9 cellular contexts compared by ENCODE assay signal in the genomic region with DNA sequence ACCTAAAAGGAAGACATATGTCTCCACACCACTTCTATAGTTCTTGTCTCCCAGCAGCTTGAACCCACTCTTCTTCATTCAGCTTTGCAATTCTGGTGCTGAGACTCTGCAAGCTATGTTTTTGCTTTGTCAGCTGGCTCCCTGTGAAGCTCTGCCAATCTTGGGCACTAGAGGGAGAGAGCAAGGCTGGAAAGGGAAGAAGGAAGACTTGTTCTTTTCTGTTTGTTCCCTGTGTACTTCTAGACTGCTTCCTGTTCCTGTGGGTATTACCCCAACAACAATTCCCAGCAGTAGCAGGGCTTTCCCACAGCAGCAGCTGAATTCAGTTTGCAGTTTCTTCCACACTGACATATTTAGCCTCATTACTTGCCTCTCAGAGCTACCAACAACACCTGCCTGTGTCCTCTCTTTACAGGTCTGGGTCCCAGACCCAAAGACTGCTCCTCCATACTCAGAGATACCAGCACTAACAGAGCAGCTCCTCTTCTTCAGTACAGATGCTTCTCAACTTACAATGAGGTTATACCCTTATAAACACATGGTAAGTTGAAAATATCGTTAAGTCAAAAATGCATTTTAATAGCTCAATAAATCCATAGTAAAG.
A peak's percentile ranks its signal among the peaks of the same experiment; 100 is the strongest.
DNase-seq lines count a peak whose midpoint lies in the region; ATAC-seq, FAIRE-seq and TF ChIP-seq lines count a peak whose summit lies in the region.
"Had no signal": no experiment of that assay in that cellular context is flagged by ENCODE, and none has a peak within 500 bp of the region (broad histone marks: within the 10 kb centered on the region; RNA-seq: fewer than 3 reads in every experiment).

No MANE protein-coding gene starts in this region.

- no peak overlapping the region for H3K9ac ChIP-seq in HepG2 (ENCODE audit: insufficient read depth, low read depth, low read length)

- H3K4me1 ChIP-seq in HepG2 (ENCODE audit: insufficient read depth, low read length) (no peaks in the 10 kb centered on the region), right lobe of liver (no peaks in the 10 kb centered on the region), upper lobe of right lung (no peaks in the 10 kb centered on the region)

- H3K79me2 ChIP-seq in HepG2 (ENCODE audit: insufficient read depth, low read length) = no peaks in the 10 kb centered on the region

- 0% methylated on average over 1 of the region's 1 CpG for WGBS in HepG2 (ENCODE audit: low lambda C conversion rate)
- 88% methylated on average over 1 of the region's 1 CpG for WGBS in right lobe of liver (ENCODE audit: insufficient coverage, low coverage, low lambda C conversion rate, missing lambda C conversion rate)

- H3K27ac ChIP-seq in HepG2 (ENCODE audit: extremely low read length, insufficient read depth, low read length) (no peak overlapping the region), right lobe of liver (no peak overlapping the region), upper lobe of right lung (no peak overlapping the region), RWPE1 (no peak overlapping the region)

- in situ Hi-C loops in HepG2 (cut with HindIII; ENCODE audit: extremely low pct_ligation_motif_present, low pct_unique_long_range_greater_than_20kb) = no loop called here

- TF ChIP-seq POLR2A in HepG2 (IDR thresholded peaks at IDR 0.05; ENCODE audit: insufficient read depth in 1 of 2, low read depth in 2 of 2, low read length in 2 of 2) = no peak
- no peak for TF ChIP-seq POLR2A in right lobe of liver (IDR thresholded peaks at IDR 0.05)

- TF ChIP-seq RAD21 in HepG2 (CRISPR knock-in tag; IDR thresholded peaks at IDR 0.05) = no peak

- H3K27me3 ChIP-seq in HepG2 (ENCODE audit: control insufficient read depth in 1 of 2, insufficient read depth in 2 of 2, low read length in 2 of 2) (no peaks in the 10 kb centered on the region), right lobe of liver (no peaks in the 10 kb centered on the region), upper lobe of right lung (no peaks in the 10 kb centered on the region)

- H4K20me1 ChIP-seq in HepG2 (ENCODE audit: insufficient read depth, low read length) = no peaks in the 10 kb centered on the region

- CTCF ChIA-PET in HepG2 (lab: Yijun Ruan, JAX; ENCODE audit: low intra/inter-chr PET ratio, low total read pairs) = no interaction called here
- CTCF ChIA-PET in RWPE1 (lab: Yijun Ruan, JAX) = interaction anchor here (0.6 kb wide), 2 partner anchors 27 to 41 kb away, joined by 3 read pairs; no protein-coding TSS in a partner anchor

- no peak overlapping the region for H3K4me2 ChIP-seq in HepG2 (ENCODE audit: low read depth, low read length)

- no TSS peak for BruUV-seq in HepG2 (replicated peaks; lab: Mats Ljungman, UMichigan)

- ATAC-seq in HepG2 (peak; percentile 56), right lobe of liver (no peak), upper lobe of right lung (peak; percentile 55), HG02763 (IDR thresholded peaks at IDR 0.05; ENCODE audit: unreplicated experiment) (no peak)

- POLR2A ChIA-PET in HepG2 (lab: Yijun Ruan, JAX) (no interaction called here), RWPE1 (lab: Yijun Ruan, JAX; ENCODE audit: low non-redundant PET) (no interaction called here)

- H3K4me3 ChIP-seq in HepG2 (replicated peaks in 1 of 3; ENCODE audit: insufficient read depth in 1 of 3, low read depth in 2 of 3, low read length in 3 of 3) (no peak overlapping the region), right lobe of liver (no peak overlapping the region), upper lobe of right lung (no peak overlapping the region)

- no peak for TF ChIP-seq CTCF in HepG2 (CRISPR knock-in tag; IDR thresholded peaks at IDR 0.05)
- TF ChIP-seq CTCF in right lobe of liver (IDR thresholded peaks at IDR 0.05) = no peak
- TF ChIP-seq CTCF in upper lobe of right lung (IDR thresholded peaks at IDR 0.05) = no peak
- no peak for TF ChIP-seq CTCF in RWPE1 (conservative IDR thresholded peaks at IDR 0.05; ENCODE audit: low read depth)

- H3K36me3 ChIP-seq in HepG2 (replicated peaks in 1 of 2; ENCODE audit: control insufficient read depth in 1 of 2, insufficient read depth in 2 of 2, low read length in 2 of 2) (no peaks in the 10 kb centered on the region), right lobe of liver (no peaks in the 10 kb centered on the region), upper lobe of right lung (no peaks in the 10 kb centered on the region)

- DNase-seq in HepG2 (ENCODE audit: low spot score) (no peak), right lobe of liver (no peak), RKO (ENCODE audit: low spot score) (peak; percentile 23), foreskin melanocyte (peak; percentile 44), upper lobe of right lung (no peak), RWPE1 (ENCODE audit: low spot score) (no peak), RCC 7860 (ENCODE audit: low spot score) (no peak)
- DNase-seq: NCI-H1105 treated with DMSO at 0.1 percent for 48 hours had no signal

- intact Hi-C loops in HepG2 (cut with micrococcal nuclease; ENCODE audit: unreplicated experiment) (no loop called here), right lobe of liver (cut with DNase I) (no loop called here), upper lobe of right lung (cut with DNase I) (no loop called here)

- no peak overlapping the region for H2AFZ ChIP-seq in HepG2 (ENCODE audit: low read length)

- peaks cover 6% of the 10 kb centered on the region; the same call in 1 of the 2 replicates for H3K9me3 ChIP-seq in HepG2 (ENCODE audit: low read length)
- H3K9me3 ChIP-seq in right lobe of liver = no peaks in the 10 kb centered on the region
- no peaks in the 10 kb centered on the region for H3K9me3 ChIP-seq in upper lobe of right lung

- no peak for TF ChIP-seq EP300 in HepG2 (IDR thresholded peaks at IDR 0.05; ENCODE audit: low read depth in 2 of 2, low read length in 2 of 2)
- TF ChIP-seq EP300 in HepG2 (CRISPR knock-in tag; IDR thresholded peaks at IDR 0.05; ENCODE audit: borderline replicate concordance) = no peak

- FAIRE-seq in HepG2 (lab: Jason Lieb, UNC) (no peak), RCC 7860 (lab: Jason Lieb, UNC) (no peak)

TF ChIP-seq in HepG2, 621 proteins besides CTCF, POLR2A, EP300 and RAD21:
- TF ChIP-seq GABPA (IDR thresholded peaks at IDR 0.05; ENCODE audit: low read depth, low read length) (no peak), GABPA (CRISPR knock-in tag; IDR thresholded peaks at IDR 0.05; ENCODE audit: low read depth) (0 out of 2 replicates have a peak, but pooled peaks have one; percentile 33), MAFF (IDR thresholded peaks at IDR 0.05; ENCODE audit: low read depth, low read length) (0 out of 2 replicates have a peak, but pooled peaks have one; percentile 15), PPARG (CRISPR knock-in tag; conservative IDR thresholded peaks at IDR 0.05) (no peak), ZNF563 (CRISPR knock-in tag; IDR thresholded peaks at IDR 0.05) (no peak), ATF4 (CRISPR knock-in tag; IDR thresholded peaks at IDR 0.05) (no peak), ZNF484 (CRISPR knock-in tag; IDR thresholded peaks at IDR 0.05; ENCODE audit: borderline replicate concordance, low read depth) (no peak), RBFOX2 (IDR thresholded peaks at IDR 0.05; ENCODE audit: low read depth, low read length) (no peak), ZNF263 (CRISPR knock-in tag; IDR thresholded peaks at IDR 0.05) (no peak), ZNF468 (CRISPR knock-in tag; IDR thresholded peaks at IDR 0.05) (no peak), MAFK (conservative IDR thresholded peaks at IDR 0.05 in 1 of 2, IDR thresholded peaks at IDR 0.05 in 1 of 2; ENCODE audit: low read length in 2 of 2) (0 out of 4 replicates have a peak, but pooled peaks of 1 of the 2 experiments have one; percentile 5)

Comparison
In these comparisons a context has a peak if more than half of its experiments do, and no peak if none do; other contexts are left out.
1. ATAC-seq: peak in HepG2 (single experiment) and upper lobe of right lung (single experiment); none in right lobe of liver (0 of 4) and HG02763 (single experiment).
2. DNase-seq: peak in RKO (single experiment) and foreskin melanocyte (single experiment); none in HepG2 (single experiment), right lobe of liver (0 of 3), upper lobe of right lung (single experiment), RWPE1 (single experiment) and RCC 7860 (single experiment).